Comparison of ENCODE assay signal across 1 cellular context in genomic region chr1:54764132-54764921, GRCh38.
TF ChIP-seq lines count a peak whose summit lies in the region.

Gene PARS2 (minus strand): TSS chr1:54764523. CDS start chr1:54759161, 5,362 bp downstream.

TF ChIP-seq in K562, 482 proteins besides CTCF, POLR2A, EP300 and RAD21 (continued from another document and continues in another):
- TF ChIP-seq CHD7 (IDR thresholded peaks at IDR 0.05; ENCODE audit: low read depth, low read length) (no peak), THRB (CRISPR knock-in tag; conservative IDR thresholded peaks at IDR 0.05) (peak; percentile 81; the same call in 1 of the 2 replicates), BCLAF1 (IDR thresholded peaks at IDR 0.05; ENCODE audit: borderline replicate concordance in 1 of 2, control insufficient read depth in 1 of 2, low read depth in 2 of 2, low read length in 1 of 2) (no peak), UBTF (IDR thresholded peaks at IDR 0.05; ENCODE audit: borderline replicate concordance in 1 of 2, low read depth in 2 of 2, low read length in 2 of 2) (0 out of 4 replicates have a peak, but pooled peaks of 1 of the 2 experiments have one; percentile 68), RUNX1 (IDR thresholded peaks at IDR 0.05; ENCODE audit: low read depth) (no peak), NCOA2 (IDR thresholded peaks at IDR 0.05; ENCODE audit: partially characterized antibody in 2 of 2) (no peak), CGGBP1 (CRISPR knock-in tag; IDR thresholded peaks at IDR 0.05) (no peak), CBFA2T2 (conservative IDR thresholded peaks at IDR 0.05) (no peak), ZNF311 (CRISPR knock-in tag; IDR thresholded peaks at IDR 0.05) (no peak), RBM22 (IDR thresholded peaks at IDR 0.05; ENCODE audit: low read depth, low read length, poor library complexity, severe bottlenecking) (no peak), E2F4 (CRISPR knock-in tag; IDR thresholded peaks at IDR 0.05; ENCODE audit: low read depth) (peak; percentile 50), ZBTB5 (IDR thresholded peaks at IDR 0.05) (no peak), ID3 (CRISPR knock-in tag; IDR thresholded peaks at IDR 0.05) (no peak), ID3 (tag; IDR thresholded peaks at IDR 0.05) (peak; percentile 50; the same call in 1 of the 2 replicates), MEF2D (tag; conservative IDR thresholded peaks at IDR 0.05; ENCODE audit: low read depth) (no peak), KLF10 (CRISPR knock-in tag; IDR thresholded peaks at IDR 0.05) (no peak), BRF2 (IDR thresholded peaks at IDR 0.05; ENCODE audit: borderline replicate concordance, insufficient read depth, insufficient read length) (no peak), GTF2B (IDR thresholded peaks at IDR 0.05; ENCODE audit: extremely low read depth, insufficient read length) (no peak)
